1 cellular context compared by ENCODE assay signal in genomic region chr6:75347797-75348610, GRCh38.
TF ChIP-seq lines count a peak whose summit lies in the region.

No MANE protein-coding gene starts in this region.

TF ChIP-seq in SK-N-SH treated with all-trans-retinoic acid at 6 μM for 48 hours, 23 proteins besides CTCF, POLR2A, EP300 and RAD21 (continued from another document):
- TF ChIP-seq TSHZ2 (CRISPR knock-in tag; IDR thresholded peaks at IDR 0.05) = no peak
